14 cellular contexts compared by ENCODE assay signal in genomic region chr1:17663646-17664045, GRCh38.
"Had no signal": no experiment of that assay in that cellular context is flagged by ENCODE, and none has a peak within 500 bp of the region (broad histone marks: within the 10 kb centered on the region; RNA-seq: fewer than 3 reads in every experiment).

No MANE protein-coding gene starts in this region.

- H3K9me3 Mint-ChIP-seq: naive thymus-derived CD8-positive, alpha-beta T cell; type B pancreatic cell had no signal

- H3K27me3 Mint-ChIP-seq: type B pancreatic cell had no signal

- H3K4me3 Mint-ChIP-seq: naive thymus-derived CD8-positive, alpha-beta T cell; type B pancreatic cell had no signal

- H3K27ac Mint-ChIP-seq: naive thymus-derived CD8-positive, alpha-beta T cell; type B pancreatic cell had no signal

- DNase-seq: effector memory CD4-positive, alpha-beta T cell; gastrocnemius medialis; heart right ventricle; hypothalamus; islet precursor cell; mammary epithelial cell; mucosa of descending colon; naive thymus-derived CD8-positive, alpha-beta T cell; small intestine; stimulated activated CD4-positive, alpha-beta T cell treated with anti-CD3 and anti-CD28 coated beads, Interleukin-12 subunit alpha, Interleukin-12 subunit beta, amount 100 ng/mL, for 4 hours; stimulated activated naive CD4-positive, alpha-beta T cell; uterus had no signal

- ATAC-seq: esophagus mucosa; gastrocnemius medialis; heart right ventricle; mucosa of descending colon; naive thymus-derived CD8-positive, alpha-beta T cell had no signal

- H3K36me3 Mint-ChIP-seq: naive thymus-derived CD8-positive, alpha-beta T cell had no signal
